In genomic region chr21:42465008-42465878, GRCh38 we compare ENCODE assay signal across 1 cellular context.
TF ChIP-seq lines count a peak whose summit lies in the region.

No MANE protein-coding gene starts in this region.

TF ChIP-seq in GM12878, 131 proteins besides CTCF, POLR2A, EP300 and RAD21 (continued from another document and continues in another):
- TF ChIP-seq ATF2 (IDR thresholded peaks at IDR 0.05; ENCODE audit: low read length) (no peak), KAT2A (conservative IDR thresholded peaks at IDR 0.05; ENCODE audit: control insufficient read depth, low read depth, low read length) (no peak), SMAD1 (IDR thresholded peaks at IDR 0.05; ENCODE audit: low read depth, partially characterized antibody) (no peak), CHD2 (IDR thresholded peaks at IDR 0.05; ENCODE audit: borderline replicate concordance, low read depth, low read length) (no peak; the same call in 1 of the 2 replicates), IKZF1 (conservative IDR thresholded peaks at IDR 0.05) (peak; percentile 96), IRF3 (IDR thresholded peaks at IDR 0.05) (no peak), TARDBP (IDR thresholded peaks at IDR 0.05; ENCODE audit: borderline replicate concordance) (no peak), ZNF622 (IDR thresholded peaks at IDR 0.05) (no peak), SREBF2 (IDR thresholded peaks at IDR 0.05; ENCODE audit: low read length) (no peak), STAT1 (conservative IDR thresholded peaks at IDR 0.05) (no peak), IRF4 (IDR thresholded peaks at IDR 0.05; ENCODE audit: low read depth, low read length) (no peak), NBN (IDR thresholded peaks at IDR 0.05) (peak; percentile 89), EZH2 (IDR thresholded peaks at IDR 0.05; ENCODE audit: borderline replicate concordance, control insufficient read depth, low read depth, low read length) (no peak), FOXK2 (IDR thresholded peaks at IDR 0.05) (no peak), NRF1 (conservative IDR thresholded peaks at IDR 0.05; ENCODE audit: low read depth, low read length) (no peak), MYC (IDR thresholded peaks at IDR 0.05; ENCODE audit: insufficient read depth, insufficient read length, insufficient replicate concordance, low read length, severe bottlenecking) (no peak), PKNOX1 (IDR thresholded peaks at IDR 0.05) (0 out of 2 replicates have a peak, but pooled peaks have one; percentile 18), TBL1XR1 (IDR thresholded peaks at IDR 0.05; ENCODE audit: low read depth, low read length) (0 out of 2 replicates have a peak, but pooled peaks have one; percentile 42), CHD4 (IDR thresholded peaks at IDR 0.05) (no peak), ZSCAN29 (IDR thresholded peaks at IDR 0.05) (peak; percentile 49; the same call in 1 of the 2 replicates), PAX8 (IDR thresholded peaks at IDR 0.05) (no peak), WRNIP1 (IDR thresholded peaks at IDR 0.05; ENCODE audit: borderline replicate concordance, low read depth, low read length) (no peak), PBX3 (IDR thresholded peaks at IDR 0.05; ENCODE audit: insufficient replicate concordance, low read depth, low read length) (no peak), HDGF (IDR thresholded peaks at IDR 0.05) (0 out of 2 replicates have a peak, but pooled peaks have one; percentile 21), SUZ12 (IDR thresholded peaks at IDR 0.05; ENCODE audit: unreplicated experiment) (no peak), ETV6 (conservative IDR thresholded peaks at IDR 0.05 in 1 of 2, IDR thresholded peaks at IDR 0.05 in 1 of 2; ENCODE audit: borderline replicate concordance in 1 of 2, low read depth in 1 of 2) (peak in 1 of 2 experiments; percentile 62; a peak in 1 of 4 replicates), RELA (IDR thresholded peaks at IDR 0.05; ENCODE audit: borderline replicate concordance, partially characterized antibody) (no peak), SRF (IDR thresholded peaks at IDR 0.05; ENCODE audit: low read depth in 2 of 2, low read length in 2 of 2) (no peak), ZNF217 (IDR thresholded peaks at IDR 0.05) (no peak; the same call in 1 of the 2 replicates), MEF2A (IDR thresholded peaks at IDR 0.05; ENCODE audit: insufficient read depth, low read depth, low read length) (no peak), YY1 (IDR thresholded peaks at IDR 0.05; ENCODE audit: low read depth, low read length) (peak; percentile 60; the same call in 1 of the 2 replicates), MLLT1 (IDR thresholded peaks at IDR 0.05) (peak; percentile 94), STAT3 (IDR thresholded peaks at IDR 0.05; ENCODE audit: low read depth, low read length) (0 out of 2 replicates have a peak, but pooled peaks have one; percentile 20), CUX1 (IDR thresholded peaks at IDR 0.05; ENCODE audit: insufficient replicate concordance, low read depth, low read length) (no peak), CEBPZ (IDR thresholded peaks at IDR 0.05; ENCODE audit: low read depth, low read length) (no peak), HCFC1 (IDR thresholded peaks at IDR 0.05; ENCODE audit: low read length) (no peak), RCOR1 (conservative IDR thresholded peaks at IDR 0.05; ENCODE audit: low read depth, low read length) (no peak), ZNF592 (IDR thresholded peaks at IDR 0.05) (peak; percentile 95), MTA2 (IDR thresholded peaks at IDR 0.05; ENCODE audit: low read depth) (peak; percentile 87), MAX (IDR thresholded peaks at IDR 0.05; ENCODE audit: low read depth, low read length) (no peak), CEBPB (IDR thresholded peaks at IDR 0.05; ENCODE audit: borderline replicate concordance in 1 of 2, low read depth in 2 of 2, low read length in 2 of 2) (no peak), SUPT20H (IDR thresholded peaks at IDR 0.05; ENCODE audit: borderline replicate concordance, control insufficient read depth, low read depth, low read length) (no peak), BRCA1 (IDR thresholded peaks at IDR 0.05; ENCODE audit: low read depth, low read length) (no peak), MXI1 (IDR thresholded peaks at IDR 0.05; ENCODE audit: low read depth, low read length) (no peak), POLR2AphosphoS2 (IDR thresholded peaks at IDR 0.05; ENCODE audit: low read depth, low read length) (no peak)
